2 cellular contexts compared by ENCODE assay signal in genomic region chr3:185282696-185283373, GRCh38.
A peak's percentile ranks its signal among the peaks of the same experiment; 100 is the strongest.
TF ChIP-seq lines count a peak whose summit lies in the region.

No MANE protein-coding gene starts in this region.

TF ChIP-seq in IMR-90, 13 proteins besides CTCF, POLR2A, EP300 and RAD21:
- peak; percentile 32; the same call in 1 of the 2 replicates for TF ChIP-seq CEBPB (IDR thresholded peaks at IDR 0.05; ENCODE audit: low read depth, low read length)
- TF ChIP-seq MAZ (IDR thresholded peaks at IDR 0.05; ENCODE audit: borderline replicate concordance, low read depth, low read length): peak; percentile 64; the same call in 1 of the 2 replicates
- TF ChIP-seq, protein P1, sequence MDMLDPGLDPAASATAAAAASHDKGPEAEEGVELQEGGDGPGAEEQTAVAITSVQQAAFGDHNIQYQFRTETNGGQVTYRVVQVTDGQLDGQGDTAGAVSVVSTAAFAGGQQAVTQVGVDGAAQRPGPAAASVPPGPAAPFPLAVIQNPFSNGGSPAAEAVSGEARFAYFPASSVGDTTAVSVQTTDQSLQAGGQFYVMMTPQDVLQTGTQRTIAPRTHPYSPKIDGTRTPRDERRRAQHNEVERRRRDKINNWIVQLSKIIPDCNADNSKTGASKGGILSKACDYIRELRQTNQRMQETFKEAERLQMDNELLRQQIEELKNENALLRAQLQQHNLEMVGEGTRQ (IDR thresholded peaks at IDR 0.05; ENCODE audit: low read depth, low read length): 0 out of 2 replicates have a peak, but pooled peaks have one; percentile 18
- no peak for TF ChIP-seq MXI1 (IDR thresholded peaks at IDR 0.05; ENCODE audit: borderline replicate concordance, low read depth, low read length)

TF ChIP-seq in PFSK-1, 5 proteins besides CTCF, POLR2A, EP300 and RAD21:
- no peak for TF ChIP-seq SIN3A (IDR thresholded peaks at IDR 0.05; ENCODE audit: borderline replicate concordance, insufficient read depth, low read length)
- TF ChIP-seq REST (IDR thresholded peaks at IDR 0.05; ENCODE audit: insufficient read depth in 1 of 2, low read depth in 2 of 2, low read length in 2 of 2): no peak
- peak; percentile 44; the same call in 1 of the 2 replicates for TF ChIP-seq POLR2AphosphoS5 (IDR thresholded peaks at IDR 0.05; ENCODE audit: low read depth, low read length)
- TF ChIP-seq FOXP2 (optimal IDR thresholded peaks at IDR 0.05; ENCODE audit: borderline replicate concordance, extremely low read depth, extremely low read length, insufficient read depth): peak; percentile 90
- TF ChIP-seq TAF1 (IDR thresholded peaks at IDR 0.05; ENCODE audit: borderline replicate concordance, insufficient read depth, low read length): no peak
